ENCODE assay signal across 10 cellular contexts in genomic region chr16:2482181-2483107, GRCh38. TPM values are rescaled to one million over a fixed set of nuclear protein-coding genes. Genes with fewer than 3 reads are reported as not detected.
DNase-seq lines count a peak whose midpoint lies in the region; ATAC-seq and TF ChIP-seq lines count a peak whose summit lies in the region.
"Had no signal": no experiment of that assay in that cellular context is flagged by ENCODE, and none has a peak within 500 bp of the region (broad histone marks: within the 10 kb centered on the region; RNA-seq: fewer than 3 reads in every experiment).

No MANE protein-coding gene starts in this region.

- H3K27ac ChIP-seq in esophagus (ENCODE audit: low read depth in 2 of 2, low read length in 1 of 2): peak overlapping the region; percentile 54 to 59

- no peak overlapping the region for H3K4me3 ChIP-seq in esophagus (ENCODE audit: low read depth in 1 of 2, low read length in 2 of 2)

- ATAC-seq in T-helper 17 cell: no peak

- no peaks in the 10 kb centered on the region for H3K27me3 ChIP-seq in esophagus (ENCODE audit: control insufficient read depth in 1 of 2, insufficient read depth in 2 of 2, low read length in 2 of 2)

- H3K4me1 Mint-ChIP-seq in nephron (peaks cover 63% of the 10 kb centered on the region), immature natural killer cell (peaks cover 21% of the 10 kb centered on the region in 2 donors), T-helper 17 cell (peaks cover 39% of the 10 kb centered on the region)

- H3K27ac Mint-ChIP-seq in nephron: peak overlapping the region; percentile 44 to 91 (median 76)
- H3K27ac Mint-ChIP-seq in immature natural killer cell: peak overlapping the region in 2 of 6 donors; percentile 35 to 81
- H3K27ac Mint-ChIP-seq in T-helper 17 cell: no peak overlapping the region

- H3K4me3 Mint-ChIP-seq in nephron: peak overlapping the region; percentile 18 to 37 (median 35)
- H3K4me3 Mint-ChIP-seq in immature natural killer cell: no peak overlapping the region
- H3K4me3 Mint-ChIP-seq in T-helper 17 cell: no peak overlapping the region

- H3K27me3 Mint-ChIP-seq in nephron (ENCODE audit: low read depth) (no peaks in the 10 kb centered on the region), immature natural killer cell (ENCODE audit: low read depth in 3 of 3) (peaks cover 0 to 6% (median 0%) of the 10 kb centered on the region in 3 donors), T-helper 17 cell (no peaks in the 10 kb centered on the region)

- TF ChIP-seq CTCF in nephron (IDR thresholded peaks at IDR 0.05; ENCODE audit: unreplicated experiment in 3 of 3): no peak

- 60 to 69% methylated on average over 28 of the region's 28 CpGs for WGBS in esophagus, 2 donors

- H3K9me3 ChIP-seq in esophagus (ENCODE audit: control insufficient read depth in 2 of 2, insufficient read depth in 1 of 2, low read depth in 1 of 2, low read length in 1 of 2) (no peaks in the 10 kb centered on the region), T-helper 17 cell (ENCODE audit: control insufficient read depth, low read length, poor library complexity, severe bottlenecking) (no peaks in the 10 kb centered on the region)

- H3K36me3 ChIP-seq in esophagus (ENCODE audit: control insufficient read depth in 2 of 2, insufficient read depth in 2 of 2, low read length in 1 of 2): no peaks in the 10 kb centered on the region

- H3K4me1 ChIP-seq in esophagus (ENCODE audit: control insufficient read depth in 2 of 2, insufficient read depth in 2 of 2, low read length in 1 of 2): peaks cover 0 to 8% of the 10 kb centered on the region in 2 donors

- no peaks in the 10 kb centered on the region for H3K9me3 Mint-ChIP-seq in nephron
- H3K9me3 Mint-ChIP-seq in immature natural killer cell: no peaks in the 10 kb centered on the region

- H3K36me3 Mint-ChIP-seq in nephron (ENCODE audit: low read depth) (no peaks in the 10 kb centered on the region), immature natural killer cell (no peaks in the 10 kb centered on the region), T-helper 17 cell (ENCODE audit: low read depth) (no peaks in the 10 kb centered on the region)

- DNase-seq in AG08396 (ENCODE audit: low spot score) (peak; percentile 87), NCI-H1092 treated with DMSO at 0.1 percent for 48 hours (lab: John Stamatoyannopoulos, UW) (peak; percentile 90), immature natural killer cell (no peak), NCI-H1694 treated with DMSO at 0.1 percent for 48 hours (lab: John Stamatoyannopoulos, UW) (no peak), NCI-H1930 (lab: John Stamatoyannopoulos, UW) (no peak), T-helper 17 cell (no peak)
- DNase-seq: activated naive CD4-positive, alpha-beta T cell treated with Interleukin-2 at 50 U/mL for 16 hours had no signal

RNA-seq across cellular contexts. Expression of gene TBC1D24, which starts 7.5 kb away (rescaled TPM):
- 1 to 10 TPM; 1.3 to 2.8 TPM for polyA plus RNA-seq in esophagus
- polyA plus RNA-seq in immature natural killer cell: 1 to 10 TPM; 1.1 to 4.5 (median 2.4) TPM
- total RNA-seq in T-helper 17 cell: 1 to 10 TPM; 4.4 to 8.4 TPM

RNA-seq across cellular contexts. Expression of gene NTN3, which starts 11.3 kb away (rescaled TPM):
- polyA plus RNA-seq in esophagus (under 1 TPM in 1 of 2 donors, not detected in 1; 0.06 TPM), immature natural killer cell (not detected)
- total RNA-seq in T-helper 17 cell: not detected
- total RNA-seq: mononuclear cell had no signal

RNA-seq across cellular contexts. Expression of gene TEDC2, which starts 22.5 kb away (rescaled TPM):
- polyA plus RNA-seq in esophagus (1 to 10 TPM; 3.7 to 6.0 TPM), immature natural killer cell (under 1 TPM in 2 of 3 donors, not detected in 1; 0.22 to 0.85 TPM)
- under 1 TPM; 0.70 to 0.85 TPM for total RNA-seq in T-helper 17 cell
- total RNA-seq: mononuclear cell had no signal

RNA-seq across cellular contexts. Expression of gene ATP6V0C, which starts 31.3 kb away (rescaled TPM):
- 100 to 1,000 TPM; 196 to 214 TPM for polyA plus RNA-seq in esophagus
- 100 to 1,000 TPM in 1 of 3 donors, 10 to 100 TPM in 2; 70.9 to 116 (median 90.8) TPM for polyA plus RNA-seq in immature natural killer cell
- total RNA-seq in T-helper 17 cell: 100 to 1,000 TPM; 188 to 189 TPM

RNA-seq across cellular contexts. Expression of gene AMDHD2, which starts 37.7 kb away (rescaled TPM):
- 10 to 100 TPM; 18.8 to 24.1 TPM for polyA plus RNA-seq in esophagus
- 10 to 100 TPM; 13.7 to 18.6 (median 13.9) TPM for polyA plus RNA-seq in immature natural killer cell
- 100 to 1,000 TPM; 189 to 206 TPM for total RNA-seq in T-helper 17 cell

Comparison
In these comparisons a context has a peak if more than half of its experiments do, and no peak if none do; other contexts are left out.
1. DNase-seq: peak in AG08396 (single experiment) and NCI-H1092 treated with DMSO at 0.1 percent for 48 hours (single experiment); none in immature natural killer cell (0 of 3), NCI-H1694 treated with DMSO at 0.1 percent for 48 hours (single experiment), NCI-H1930 (0 of 2) and T-helper 17 cell (0 of 3).
2. H3K4me3 Mint-ChIP-seq: peak in nephron (3 of 3); none in immature natural killer cell (0 of 5) and T-helper 17 cell (single experiment).